ENCODE assay signal across 18 cellular contexts in the genomic region with DNA sequence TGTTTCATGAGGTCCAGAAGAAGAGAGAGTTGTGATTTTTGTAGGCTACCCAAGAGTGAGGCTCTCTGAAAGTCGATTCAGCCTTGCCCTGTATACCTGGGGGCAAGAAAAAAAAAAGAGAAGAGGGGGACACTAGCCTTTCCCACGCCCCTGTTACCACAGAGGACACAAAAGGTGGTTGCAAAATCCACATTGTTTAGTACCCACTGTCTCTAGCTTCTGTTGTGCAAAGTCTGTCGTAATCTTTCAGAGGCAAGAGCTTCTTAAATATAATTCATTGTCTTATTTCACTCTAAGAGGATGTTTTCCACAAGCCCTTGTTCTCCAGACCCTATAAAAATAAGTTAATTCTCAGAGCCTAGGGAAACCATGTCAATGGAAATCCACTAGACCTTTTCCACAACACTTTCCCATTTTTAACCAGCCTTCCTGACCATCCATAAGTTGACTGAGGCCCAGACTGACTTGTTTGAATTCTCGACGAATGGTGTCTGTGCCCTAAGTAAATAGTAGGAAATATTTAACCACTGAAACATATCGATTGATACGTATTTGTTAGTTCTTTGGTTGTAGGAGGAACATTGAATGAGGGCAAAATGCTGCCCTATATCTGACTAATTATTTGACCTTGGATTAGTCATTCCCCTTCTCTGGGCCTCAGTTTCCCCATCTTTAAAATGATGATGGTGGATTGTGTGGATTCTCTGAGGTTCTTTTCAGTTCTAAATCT.
DNase-seq lines count a peak whose midpoint lies in the region; ATAC-seq and TF ChIP-seq lines count a peak whose summit lies in the region.
"Had no signal": no experiment of that assay in that cellular context is flagged by ENCODE, and none has a peak within 500 bp of the region (broad histone marks: within the 10 kb centered on the region; RNA-seq: fewer than 3 reads in every experiment).

No MANE protein-coding gene starts in this region.

- H3K4me1 ChIP-seq in SJSA1 (replicated peaks): peaks cover 24% of the 10 kb centered on the region
- no peaks in the 10 kb centered on the region for H3K4me1 ChIP-seq in colonic mucosa
- H3K4me1 ChIP-seq: upper lobe of left lung had no signal

- no peaks in the 10 kb centered on the region for H3K27me3 ChIP-seq in SJSA1 (replicated peaks)
- no peaks in the 10 kb centered on the region for H3K27me3 ChIP-seq in colonic mucosa
- H3K27me3 ChIP-seq: upper lobe of left lung had no signal

- H3K9ac ChIP-seq in colonic mucosa (ENCODE audit: low read depth in 2 of 2, low read length in 2 of 2): no peak overlapping the region

- H3K36me3 ChIP-seq in SJSA1 (peaks cover 12% of the 10 kb centered on the region), colonic mucosa (no peaks in the 10 kb centered on the region)
- H3K36me3 ChIP-seq: upper lobe of left lung had no signal

- intact Hi-C loops in colonic mucosa (cut with DNase I): no loop called here

- DNase-seq in DMS53 (lab: John Stamatoyannopoulos, UW) (peak; percentile 13), DMS53 treated with DMSO at 0.1 percent for 48 hours (lab: John Stamatoyannopoulos, UW; ENCODE audit: unreplicated experiment) (no peak), SJSA1 (ENCODE audit: low read depth in 1 of 2, low spot score in 2 of 2) (no peak), fibroblast of pulmonary artery (ENCODE audit: low read depth) (peak; percentile 81), renal cortical epithelial cell (ENCODE audit: low read depth) (peak; percentile 86), colonic mucosa (no peak), cerebellum (ENCODE audit: low spot score) (no peak)
- DNase-seq: activated CD4-positive, alpha-beta T cell treated with anti-CD3 and anti-CD28 coated beads, Interleukin-2, amount 50 U/mL, for 48 hours; activated CD8-positive, alpha-beta memory T cell treated with anti-CD3 and anti-CD28 coated beads, Interleukin-2, amount 50 U/mL, for 48 hours; mucosa of descending colon; NCI-H1092 treated with DMSO at 0.1 percent for 48 hours; NCI-H1930; posterior cingulate gyrus; upper lobe of left lung had no signal

- no peaks in the 10 kb centered on the region for H3K9me3 ChIP-seq in SJSA1 (replicated peaks)
- no peaks in the 10 kb centered on the region for H3K9me3 ChIP-seq in colonic mucosa
- H3K9me3 ChIP-seq: mucosa of descending colon, upper lobe of left lung had no signal

- TF ChIP-seq CTCF in fibroblast of pulmonary artery (IDR thresholded peaks at IDR 0.05; ENCODE audit: low read length, missing control alignments) (no peak), colonic mucosa (IDR thresholded peaks at IDR 0.05) (no peak)

- ATAC-seq in HG02763 (IDR thresholded peaks at IDR 0.05; ENCODE audit: unreplicated experiment): no peak
- ATAC-seq: activated naive CD4-positive, alpha-beta T cell treated with anti-CD3 and anti-CD28 coated beads, Interleukin-2, amount 50 U/mL, for 72 hours; activated T-helper 17 cell treated with anti-CD3 and anti-CD28 coated beads, Interleukin-2, amount 50 U/mL, for 72 hours; mucosa of descending colon had no signal

- H3K27ac ChIP-seq in SJSA1: 0 out of 2 replicates have a peak overlapping the region, but pooled peaks have one; percentile 4
- no peak overlapping the region for H3K27ac ChIP-seq in colonic mucosa
- H3K27ac ChIP-seq: 22Rv1, upper lobe of left lung had no signal

- H3K4me3 ChIP-seq in SJSA1 (no peak overlapping the region), fibroblast of pulmonary artery (replicated peaks; ENCODE audit: low read depth, low read length) (no peak overlapping the region), colonic mucosa (no peak overlapping the region)
- H3K4me3 ChIP-seq: mucosa of descending colon, upper lobe of left lung had no signal

Comparison
In these comparisons a context has a peak if more than half of its experiments do, and no peak if none do; other contexts are left out.
1. DNase-seq: peak in DMS53 (single experiment), fibroblast of pulmonary artery (single experiment) and renal cortical epithelial cell (single experiment); none in DMS53 treated with DMSO at 0.1 percent for 48 hours (single experiment), SJSA1 (0 of 2), colonic mucosa (single experiment) and cerebellum (single experiment).